8 cellular contexts compared by ENCODE assay signal in the genomic region with DNA sequence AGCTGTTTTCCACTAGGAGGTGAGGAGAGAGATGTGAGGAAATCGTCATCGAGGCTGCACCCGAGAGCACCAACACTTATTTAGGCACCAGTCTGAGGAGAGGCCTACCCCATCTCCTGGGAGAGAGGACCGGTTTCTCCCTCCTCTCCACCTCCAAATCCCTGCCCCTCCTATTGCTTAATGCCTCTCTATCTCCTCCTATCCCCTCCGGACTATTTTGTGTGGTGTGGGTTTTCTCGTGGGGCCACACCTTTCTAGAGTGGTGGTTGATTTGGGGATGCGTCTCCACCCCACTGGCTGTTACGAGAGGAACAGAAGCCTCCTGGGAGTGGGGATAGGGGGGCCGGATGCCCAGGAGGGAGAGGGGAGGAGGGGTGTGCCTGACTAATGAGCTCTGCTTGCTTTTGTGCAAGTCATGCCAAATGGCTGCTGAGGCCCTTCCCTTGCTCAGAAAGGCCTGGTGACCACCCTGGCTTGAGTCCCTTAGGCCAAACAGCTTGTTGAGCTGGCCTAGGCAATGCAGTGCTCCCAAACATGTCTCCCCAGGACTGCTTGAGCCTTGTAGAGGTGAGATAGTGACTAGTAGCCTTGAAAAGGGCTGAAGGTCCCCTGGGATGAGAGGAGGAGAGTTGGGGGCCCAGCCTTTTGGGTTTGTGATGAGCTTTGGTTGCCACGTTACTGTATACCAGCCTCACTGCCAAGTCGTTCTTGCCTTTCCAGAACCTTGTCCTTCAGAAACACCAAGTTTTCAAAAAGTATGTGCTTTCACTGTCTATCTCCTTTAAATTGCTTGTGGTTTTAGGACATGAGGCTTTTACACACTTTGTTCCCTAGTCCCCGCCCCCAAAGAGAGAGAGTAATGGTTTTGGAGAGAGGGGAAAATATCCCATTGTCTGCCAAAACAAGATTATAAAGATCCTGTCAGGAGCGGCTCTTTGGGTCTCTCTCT. TPM values are rescaled to one million over a fixed set of nuclear protein-coding genes. Genes with fewer than 3 reads are reported as not detected.
DNase-seq lines count a peak whose midpoint lies in the region; ATAC-seq, FAIRE-seq and TF ChIP-seq lines count a peak whose summit lies in the region.

No MANE protein-coding gene starts in this region.

- H3K79me2 ChIP-seq in ACC112 (ENCODE audit: control insufficient read depth, insufficient read depth, low read length, unreplicated experiment), result peaks cover 60% of the 10 kb centered on the region
- peaks cover 58% of the 10 kb centered on the region for H3K79me2 ChIP-seq in keratinocyte (ENCODE audit: control insufficient read depth, insufficient read depth, low read length)

- no peak overlapping the region for H2AFZ ChIP-seq in ACC112 (ENCODE audit: low read length, unreplicated experiment)
- no peak overlapping the region for H2AFZ ChIP-seq in keratinocyte (ENCODE audit: control insufficient read depth, low read length)

- H3K27ac ChIP-seq in ACC112 (ENCODE audit: low read depth, low read length) (peak overlapping the region; percentile 84), caudate nucleus (ENCODE audit: low read depth, low read length) (peak overlapping the region; percentile 87), keratinocyte (ENCODE audit: control insufficient read depth, insufficient read depth, low read length) (peak overlapping the region; percentile 95)

- dilution Hi-C loops in keratinocyte (cut with MboI; ENCODE audit: extremely low pct_ligation_motif_present, low sequenced_read_pairs), result no loop called here

- H3K36me3 ChIP-seq in ACC112 (ENCODE audit: insufficient read depth, low read length) (0 out of 2 replicates have a peak, but pooled peaks cover 4% of the 10 kb centered on the region), keratinocyte (ENCODE audit: control insufficient read depth in 2 of 2, extremely low read depth in 1 of 2, insufficient read depth in 2 of 2, low read length in 2 of 2) (peaks cover 0 to 9% of the 10 kb centered on the region in 2 experiments)

- H3K27me3 ChIP-seq in ACC112 (ENCODE audit: insufficient read depth, low read length), result no peaks in the 10 kb centered on the region
- no peaks in the 10 kb centered on the region for H3K27me3 ChIP-seq in keratinocyte (ENCODE audit: control insufficient read depth, extremely low read depth, insufficient read depth, low read length)

- peak; percentile 22 for TF ChIP-seq POLR2A in GM19193 (IDR thresholded peaks at IDR 0.05; ENCODE audit: extremely low read depth, insufficient read depth, insufficient read length)

- peaks cover 35% of the 10 kb centered on the region for H3K4me1 ChIP-seq in ACC112 (ENCODE audit: control insufficient read depth, insufficient read depth, low read length, unreplicated experiment)
- peaks cover 20% of the 10 kb centered on the region for H3K4me1 ChIP-seq in keratinocyte (ENCODE audit: control insufficient read depth, extremely low read depth, insufficient read depth, low read length)

- H3K27ac Mint-ChIP-seq in WTC11, result peak overlapping the region; percentile 92

- H3K36me3 Mint-ChIP-seq in WTC11, result no peaks in the 10 kb centered on the region; the same call in 1 of the 2 replicates

- H3K27me3 Mint-ChIP-seq in WTC11 (ENCODE audit: low read depth), result peaks cover 4% of the 10 kb centered on the region; the same call in 1 of the 2 replicates

- ATAC-seq in WTC11, result peak; percentile 58

- H3K4me3 ChIP-seq in ACC112 (ENCODE audit: low read depth, low read length) (peak overlapping the region; percentile 91), keratinocyte (ENCODE audit: control insufficient read depth in 2 of 3, extremely low read depth in 1 of 3, insufficient read depth in 2 of 3, low read depth in 1 of 3, low read length in 3 of 3) (peak overlapping the region; percentile 74 to 82 (median 74))

- H4K20me1 ChIP-seq in keratinocyte (ENCODE audit: control insufficient read depth, extremely low read depth, insufficient read depth, low read length), result no peaks in the 10 kb centered on the region

- no peaks in the 10 kb centered on the region for H3K9me3 ChIP-seq in keratinocyte (ENCODE audit: control insufficient read depth, low read depth, low read length)

- peak overlapping the region; percentile 79 for H3K4me3 Mint-ChIP-seq in WTC11

- DNase-seq in M059J (ENCODE audit: low read depth) (peak; percentile 94), WTC11 (ENCODE audit: low spot score) (peak; percentile 18), caudate nucleus (lab: John Stamatoyannopoulos, UW) (peak in 54 of 61 donors; percentile 0 to 53 (median 14)), keratinocyte (ENCODE audit: low read depth, low spot score) (peak; percentile 46), COLO668 (lab: John Stamatoyannopoulos, UW; ENCODE audit: unreplicated experiment) (no peak)
- DNase-seq in stimulated activated CD4-positive, alpha-beta T cell treated with anti-CD3 and anti-CD28 coated beads, Interleukin-1b, Interleukin-23, amount 100 ng/mL, for 4 hours (ENCODE audit: low read depth in 2 of 2), result peak; percentile 27 to 37

- no peaks in the 10 kb centered on the region for H3K9me1 ChIP-seq in keratinocyte (ENCODE audit: control insufficient read depth, extremely low read depth, insufficient read depth, low read length)

- H3K4me2 ChIP-seq in keratinocyte (ENCODE audit: control insufficient read depth, extremely low read depth, insufficient read depth, low read depth, low read length), result peak overlapping the region; percentile 86

- no peaks in the 10 kb centered on the region for H3K9me3 Mint-ChIP-seq in WTC11

- TF ChIP-seq CTCF in WTC11 (IDR thresholded peaks at IDR 0.05), result no peak
- TF ChIP-seq CTCF in keratinocyte (optimal IDR thresholded peaks at IDR 0.05 in 1 of 3, IDR thresholded peaks at IDR 0.05 in 1 of 3, conservative IDR thresholded peaks at IDR 0.05 in 1 of 3; ENCODE audit: extremely low read depth in 1 of 3, insufficient read depth in 2 of 3, low read length in 3 of 3), result no peak

- H3K4me1 Mint-ChIP-seq in WTC11, result peaks cover 32% of the 10 kb centered on the region

- POLR2A ChIA-PET in WTC11 (lab: Charles Lee), result no interaction called here

- peak overlapping the region; percentile 93 for H3K9ac ChIP-seq in keratinocyte (ENCODE audit: control insufficient read depth, extremely low read depth, insufficient read depth, low read length)

- peak; percentile 32 for FAIRE-seq in keratinocyte (lab: Jason Lieb, UNC)

- CTCF ChIA-PET in WTC11 (lab: Charles Lee), result interaction anchor here (0.9 to 1.0 kb wide), 2 partner anchors 58 to 72 kb away, joined by 3 read pairs; no protein-coding TSS in a partner anchor

TF ChIP-seq in WTC11, 78 proteins besides CTCF, POLR2A, EP300 and RAD21 (continues in another document):
- no peak for TF ChIP-seq NR2C2 (CRISPR knock-in tag; IDR thresholded peaks at IDR 0.05)
- no peak for TF ChIP-seq ZNF219 (CRISPR knock-in tag; IDR thresholded peaks at IDR 0.05; ENCODE audit: borderline replicate concordance)
- no peak for TF ChIP-seq GABPB1 (CRISPR knock-in tag; IDR thresholded peaks at IDR 0.05)
- TF ChIP-seq HMGA2 (CRISPR knock-in tag; IDR thresholded peaks at IDR 0.05), result no peak
- TF ChIP-seq NR3C1 (CRISPR knock-in tag; conservative IDR thresholded peaks at IDR 0.05; ENCODE audit: low read depth), result no peak
- TF ChIP-seq, protein P1, sequence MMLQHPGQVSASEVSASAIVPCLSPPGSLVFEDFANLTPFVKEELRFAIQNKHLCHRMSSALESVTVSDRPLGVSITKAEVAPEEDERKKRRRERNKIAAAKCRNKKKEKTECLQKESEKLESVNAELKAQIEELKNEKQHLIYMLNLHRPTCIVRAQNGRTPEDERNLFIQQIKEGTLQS (CRISPR knock-in tag; conservative IDR thresholded peaks at IDR 0.05), result no peak
- TF ChIP-seq ZNF232 (CRISPR knock-in tag; IDR thresholded peaks at IDR 0.05), result no peak
- TF ChIP-seq GTF2I (CRISPR knock-in tag; conservative IDR thresholded peaks at IDR 0.05), result no peak
- TF ChIP-seq TEAD1 (CRISPR knock-in tag; IDR thresholded peaks at IDR 0.05), result no peak
- no peak for TF ChIP-seq TCF7 (CRISPR knock-in tag; IDR thresholded peaks at IDR 0.05; ENCODE audit: low read depth)
- TF ChIP-seq, protein P2, sequence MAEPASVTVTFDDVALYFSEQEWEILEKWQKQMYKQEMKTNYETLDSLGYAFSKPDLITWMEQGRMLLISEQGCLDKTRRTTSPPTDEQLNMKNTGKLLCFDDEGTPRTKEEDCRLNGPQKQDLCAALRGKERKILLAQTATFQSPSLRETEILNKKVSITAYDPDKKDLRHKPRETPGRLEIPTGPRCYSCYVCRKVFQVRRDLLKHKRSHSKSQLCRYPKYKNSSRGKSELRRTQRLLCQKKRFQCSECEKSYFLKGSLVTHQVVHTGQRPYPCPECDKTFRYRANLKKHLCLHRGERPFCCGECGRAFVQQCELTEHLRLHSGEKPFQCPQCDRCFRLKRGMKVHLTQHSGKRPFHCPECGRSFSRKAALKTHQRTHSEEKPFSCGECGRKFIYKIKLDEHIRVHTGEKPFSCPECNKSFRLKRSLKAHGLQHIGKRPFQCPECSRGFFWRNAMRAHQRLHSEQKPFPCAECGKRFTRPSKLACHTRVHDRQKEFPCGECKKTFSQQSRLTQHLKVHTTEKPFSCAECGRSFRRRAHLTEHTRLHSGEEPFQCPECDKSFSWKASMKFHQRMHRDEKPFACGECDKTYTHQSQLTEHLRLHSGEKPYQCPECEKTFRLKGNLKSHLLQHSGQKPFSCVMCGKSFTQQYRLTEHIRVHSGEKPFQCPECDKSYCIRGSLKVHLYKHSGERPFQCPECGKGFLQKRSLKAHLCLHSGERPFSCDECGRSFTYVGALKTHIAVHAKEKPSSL (CRISPR knock-in tag; conservative IDR thresholded peaks at IDR 0.05), result no peak

RNA-seq across cellular contexts. Expression of a gene that starts 1.2 kb away (rescaled TPM):
- total RNA-seq in M059J (2014; rRNA removed; shearing (Covaris generic)), result 597 and 706 TPM in 2 replicates
- 91.2 to 130 TPM (median 129 TPM) in 3 replicates for total RNA-seq in WTC11 (2021)
- 392 to 551 TPM (median 421 TPM) in 3 replicates for polyA plus RNA-seq in keratinocyte
- 105 TPM for polyA plus RNA-seq in keratinocyte (2011; ENCODE audit: low read depth)
- polyA plus RNA-seq in keratinocyte (2011; cell fraction: cytosol; rRNA removed), result 439 and 498 TPM in 2 replicates
- polyA plus RNA-seq in keratinocyte (2011; cell fraction: nucleus; rRNA removed), result 606 and 623 TPM in 2 replicates
- 110 and 441 TPM in 2 replicates for polyA plus RNA-seq in keratinocyte (2012; ENCODE audit: low replicate concordance)
- 493 to 669 TPM (median 578 TPM) in 3 replicates for polyA minus RNA-seq in keratinocyte
- 319 TPM for polyA minus RNA-seq in keratinocyte (2011; cell fraction: cytosol; rRNA and poly(A)+ RNA removed)
- 213 and 374 TPM in 2 replicates for polyA minus RNA-seq in keratinocyte (2011; cell fraction: nucleus; rRNA and poly(A)+ RNA removed)
